20 cellular contexts compared by ENCODE assay signal in the genomic region with DNA sequence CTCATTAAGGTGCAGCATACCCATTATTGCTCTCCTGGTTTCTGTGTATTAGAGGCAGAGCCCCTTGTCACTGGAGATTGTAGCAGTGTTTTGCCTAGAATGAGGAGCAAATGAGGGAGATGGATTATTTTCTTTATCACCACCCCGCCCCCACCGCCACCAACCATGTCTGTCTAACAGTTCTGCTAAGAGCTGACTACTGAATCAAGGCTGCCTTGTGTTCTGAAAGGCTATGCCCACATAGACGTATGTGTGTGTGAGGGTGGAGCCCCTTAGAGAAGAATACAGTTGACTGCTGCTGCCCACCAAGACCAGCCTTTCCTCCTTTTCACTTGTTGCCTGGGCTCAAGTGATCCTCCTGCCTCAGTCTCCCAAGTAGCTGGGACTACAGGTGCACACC.
"Had no signal": no experiment of that assay in that cellular context is flagged by ENCODE, and none has a peak within 500 bp of the region (broad histone marks: within the 10 kb centered on the region; RNA-seq: fewer than 3 reads in every experiment).

No MANE protein-coding gene starts in this region.

- ATAC-seq: HepG2, Panc1, PC-3, SK-N-SH treated with all-trans-retinoic acid at 6 μM for 48 hours had no signal

- DNase-seq: IMR-90; KG1; MM.1S; NCI-H1436 treated with DMSO at 0.1 percent for 48 hours; NCI-H1694; NCI-H187 treated with DMSO at 0.1 percent for 48 hours; NCI-H2029 treated with DMSO at 0.1 percent for 48 hours; NCI-H2107; NCI-H2227 treated with DMSO at 0.1 percent for 48 hours; NCI-H446; NCI-H510A; NCI-H524 treated with DMSO at 0.1 percent for 48 hours; NCI-H82; NK-92 treated with Interleukin-12 subunit alpha and Interleukin-12 subunit beta, amount 100 ng/mL, for 24 hours; PC-3; SHP77 had no signal

- H3K27ac ChIP-seq: RWPE1 had no signal
